1 cellular context compared by ENCODE assay signal in genomic region chr7:155405399-155406318, GRCh38.
TF ChIP-seq lines count a peak whose summit lies in the region.

No MANE protein-coding gene starts in this region.

TF ChIP-seq in WTC11, 78 proteins besides CTCF, POLR2A, EP300 and RAD21 (continued from another document):
- TF ChIP-seq ZSCAN18 (CRISPR knock-in tag; IDR thresholded peaks at IDR 0.05) (no peak), ZNF281 (CRISPR knock-in tag; IDR thresholded peaks at IDR 0.05) (no peak), IRF2 (CRISPR knock-in tag; IDR thresholded peaks at IDR 0.05; ENCODE audit: borderline replicate concordance, low read depth) (no peak), NFATC4 (CRISPR knock-in tag; IDR thresholded peaks at IDR 0.05) (no peak), ZNF138 (CRISPR knock-in tag; conservative IDR thresholded peaks at IDR 0.05) (no peak), ZNF423 (CRISPR knock-in tag; IDR thresholded peaks at IDR 0.05) (no peak), OVOL2 (CRISPR knock-in tag; IDR thresholded peaks at IDR 0.05; ENCODE audit: borderline replicate concordance) (no peak)
TF ChIP-seq in WTC11: peak in this region for 0.
